ENCODE assay signal across 8 cellular contexts in the genomic region with DNA sequence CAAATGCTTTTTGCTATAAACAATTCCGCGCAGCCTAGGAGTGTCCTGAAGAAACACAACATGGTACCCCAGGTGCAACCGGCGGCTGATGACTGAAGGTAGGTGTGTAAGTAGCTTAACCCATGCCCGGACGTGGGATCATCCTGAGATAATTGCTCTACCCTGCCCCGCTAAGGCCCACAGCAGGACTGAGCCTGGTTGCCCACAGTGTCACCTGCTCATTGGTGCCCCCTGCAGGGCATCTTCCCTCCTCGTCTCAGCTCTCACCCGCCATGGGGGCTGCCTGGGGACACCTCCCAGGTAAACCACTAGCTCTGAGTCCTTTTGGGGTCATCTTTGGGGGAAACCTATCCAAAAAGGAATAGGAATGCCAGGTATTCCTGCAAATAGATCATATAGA. TPM values are rescaled to one million over a fixed set of nuclear protein-coding genes. Genes with fewer than 3 reads are reported as not detected.
DNase-seq lines count a peak whose midpoint lies in the region; ATAC-seq and TF ChIP-seq lines count a peak whose summit lies in the region.

No MANE protein-coding gene starts in this region.

- H3K4me3 ChIP-seq in GM12875 (ENCODE audit: low read depth, low read length) (no peak overlapping the region), brain microvascular endothelial cell (ENCODE audit: low read depth, low read length) (no peak overlapping the region)

- no peaks in the 10 kb centered on the region for H3K27me3 ChIP-seq in brain microvascular endothelial cell (replicated peaks)

- no peak overlapping the region for H3K27ac ChIP-seq in 22Rv1
- no peak overlapping the region for H3K27ac ChIP-seq in brain microvascular endothelial cell

- H3K9me3 Mint-ChIP-seq in nephron progenitor cell = no peaks in the 10 kb centered on the region

- H3K27me3 Mint-ChIP-seq in nephron progenitor cell (ENCODE audit: low read depth, poor library complexity) = peaks cover 8% of the 10 kb centered on the region

- peaks cover 16% of the 10 kb centered on the region for H3K36me3 Mint-ChIP-seq in nephron progenitor cell (ENCODE audit: low read depth)

- DNase-seq in SKM-1 (lab: John Stamatoyannopoulos, UW; ENCODE audit: unreplicated experiment) (peak; percentile 6), brain microvascular endothelial cell (no peak), nephron progenitor cell (peak; percentile 50), sciatic nerve (ENCODE audit: low spot score) (no peak), GF-D8 (lab: John Stamatoyannopoulos, UW) (no peak), NCI-H1694 (lab: John Stamatoyannopoulos, UW) (no peak)

- no peak overlapping the region for H3K27ac Mint-ChIP-seq in nephron progenitor cell

- in situ Hi-C loops in brain microvascular endothelial cell (cut with HindIII; ENCODE audit: low pct_ligation_motif_present, low sequenced_read_pairs) = no loop called here

- intact Hi-C loops in sciatic nerve (cut with DNase I) = no loop called here

- H3K4me3 Mint-ChIP-seq in nephron progenitor cell = no peak overlapping the region

- ATAC-seq in sciatic nerve = no peak

- H3K36me3 ChIP-seq in brain microvascular endothelial cell (replicated peaks) = peaks cover 10% of the 10 kb centered on the region

- H3K4me1 Mint-ChIP-seq in nephron progenitor cell = peaks cover 52% of the 10 kb centered on the region

- peak; percentile 81 for TF ChIP-seq CTCF in 22Rv1 (IDR thresholded peaks at IDR 0.05)
- peak; percentile 82 for TF ChIP-seq CTCF in GM12875 (IDR thresholded peaks at IDR 0.05; ENCODE audit: borderline replicate concordance, insufficient read depth, low read depth, low read length)
- TF ChIP-seq CTCF in brain microvascular endothelial cell (IDR thresholded peaks at IDR 0.05; ENCODE audit: low read depth, low read length, missing control alignments) = peak; percentile 75
- peak; percentile 47 for TF ChIP-seq CTCF in nephron progenitor cell (IDR thresholded peaks at IDR 0.05)

RNA-seq across cellular contexts. Expression of a gene that starts 22.3 kb away (rescaled TPM):
- 20.7 TPM for total RNA-seq in sciatic nerve

RNA-seq across cellular contexts. Expression of a gene that starts 52.2 kb away (rescaled TPM):
- total RNA-seq in sciatic nerve = 14.8 TPM

RNA-seq across cellular contexts. Expression of a gene that starts 54.1 kb away (rescaled TPM):
- 4.7 TPM for total RNA-seq in sciatic nerve

Comparison
In these comparisons a context has a peak if more than half of its experiments do, and no peak if none do; other contexts are left out.
1. DNase-seq: peak in SKM-1 (single experiment) and nephron progenitor cell (single experiment); none in brain microvascular endothelial cell (single experiment), sciatic nerve (single experiment), GF-D8 (single experiment) and NCI-H1694 (single experiment).
2. Peak in every context shown above with its lines, with median percentiles within 50 percentile points of each other: CTCF ChIP-seq.